Comparison of ENCODE assay signal across 8 cellular contexts in genomic region chr1:227317541-227318002, GRCh38. TPM values are rescaled to one million over a fixed set of nuclear protein-coding genes. Genes with fewer than 3 reads are reported as not detected.
DNase-seq lines count a peak whose midpoint lies in the region; ATAC-seq and TF ChIP-seq lines count a peak whose summit lies in the region.

No MANE protein-coding gene starts in this region.

- H3K4me1 ChIP-seq in NT2/D1 (ENCODE audit: insufficient read depth, insufficient read length): no peaks in the 10 kb centered on the region
- no peaks in the 10 kb centered on the region for H3K4me1 ChIP-seq in breast epithelium
- H3K4me1 ChIP-seq in gastrocnemius medialis: peaks cover 5 to 20% of the 10 kb centered on the region in 2 donors

- peak overlapping the region; percentile 93 for H3K9ac ChIP-seq in NT2/D1 (ENCODE audit: insufficient read length, low read depth)

- ATAC-seq in gastrocnemius medialis (peak; percentile 38 to 41), GM21423 (IDR thresholded peaks at IDR 0.05; ENCODE audit: unreplicated experiment) (no peak)

- TF ChIP-seq CTCF in breast epithelium (IDR thresholded peaks at IDR 0.05): peak in 2 of 3 donors; percentile 40 to 41
- peak in 4 of 5 experiments; percentile 3 to 46 (median 22) for TF ChIP-seq CTCF in gastrocnemius medialis (IDR thresholded peaks at IDR 0.05 in 4 of 5, conservative IDR thresholded peaks at IDR 0.05 in 1 of 5)

- intact Hi-C loops in breast epithelium (cut with DNase I; ENCODE audit: low total_unique reads): loop anchor here (5.0 kb wide), 1 partner anchor 230 kb away; no protein-coding TSS in a partner anchor
- intact Hi-C loops in gastrocnemius medialis (cut with DNase I; ENCODE audit: low total_unique reads): loop anchor here (2.0 to 10.0 kb wide), 5 partner anchors 40 to 629 kb away; partner anchors contain the start of gene WNT9A

- no peak for TF ChIP-seq POLR2A in breast epithelium (IDR thresholded peaks at IDR 0.05)
- no peak for TF ChIP-seq POLR2A in gastrocnemius medialis (IDR thresholded peaks at IDR 0.05)

- H3K9me3 ChIP-seq in NT2/D1 (ENCODE audit: insufficient read depth, low read length) (no peaks in the 10 kb centered on the region), breast epithelium (no peaks in the 10 kb centered on the region), gastrocnemius medialis (no peaks in the 10 kb centered on the region)

- H3K27me3 ChIP-seq in NT2/D1 (ENCODE audit: insufficient read depth, insufficient read length): no peaks in the 10 kb centered on the region
- H3K27me3 ChIP-seq in breast epithelium: no peaks in the 10 kb centered on the region
- no peaks in the 10 kb centered on the region for H3K27me3 ChIP-seq in gastrocnemius medialis

- in situ Hi-C loops in gastrocnemius medialis (cut with MboI; ENCODE audit: low sequenced_read_pairs in 4 of 4): no loop called here

- H3K4me3 ChIP-seq in NT2/D1 (ENCODE audit: insufficient read length, low read depth) (peak overlapping the region; percentile 77), breast epithelium (peak overlapping the region; percentile 72 to 97 (median 93)), gastrocnemius medialis (peak overlapping the region; percentile 77 to 93 (median 86))

- peak; percentile 5 for DNase-seq in CD1c-positive myeloid dendritic cell (ENCODE audit: extremely low spot score)
- DNase-seq in HEK293T (ENCODE audit: extremely low spot score): peak; percentile 76
- DNase-seq in NT2/D1 (ENCODE audit: low read depth, low spot score): peak; percentile 76
- peak in 1 of 2 donors; percentile 31 for DNase-seq in breast epithelium (ENCODE audit: low spot score in 2 of 2)
- peak; percentile 71 for DNase-seq in iPS-NIHi7 (ENCODE audit: extremely low spot score)
- DNase-seq in gastrocnemius medialis: peak; percentile 11 to 27
- no peak for DNase-seq in OCI-M2 (lab: John Stamatoyannopoulos, UW; ENCODE audit: unreplicated experiment)

- CTCF ChIA-PET in HEK293T (lab: Yijun Ruan, JAX): no interaction called here

- peak overlapping the region; percentile 88 to 99 for H3K27ac ChIP-seq in breast epithelium
- peak overlapping the region; percentile 92 to 97 (median 94) for H3K27ac ChIP-seq in gastrocnemius medialis

- H3K36me3 ChIP-seq in NT2/D1 (ENCODE audit: insufficient read depth, insufficient read length, low read length): peaks cover 9% of the 10 kb centered on the region
- H3K36me3 ChIP-seq in breast epithelium: no peaks in the 10 kb centered on the region
- no peaks in the 10 kb centered on the region for H3K36me3 ChIP-seq in gastrocnemius medialis

- POLR2A ChIA-PET in HEK293T (lab: Yijun Ruan, JAX): interaction anchor here (0.5 to 2.2 kb wide), 4 partner anchors 26 to 377 kb away, joined by 3 to 10 read pairs (median 4); partner anchors contain the start of gene COQ8A

TF ChIP-seq in HEK293T, 16 proteins besides CTCF, POLR2A, EP300 and RAD21:
- TF ChIP-seq ZNF384 (IDR thresholded peaks at IDR 0.05): peak; percentile 96
- TF ChIP-seq L3MBTL2 (conservative IDR thresholded peaks at IDR 0.05): peak; percentile 41
- no peak for TF ChIP-seq FOXA1 (IDR thresholded peaks at IDR 0.05)
- TF ChIP-seq CTBP1 (IDR thresholded peaks at IDR 0.05; ENCODE audit: borderline replicate concordance): peak; percentile 69
TF ChIP-seq in HEK293T: peak in this region for 3.

RNA-seq across cellular contexts. Expression of gene CDC42BPA, which starts 0.7 kb away (rescaled TPM):
- total RNA-seq in breast epithelium (10 to 100 TPM; 39.8 to 54.7 (median 46.7) TPM), gastrocnemius medialis (10 to 100 TPM; 13.9 to 30.6 (median 16.6) TPM)
